ENCODE assay signal across 8 cellular contexts in the genomic region with DNA sequence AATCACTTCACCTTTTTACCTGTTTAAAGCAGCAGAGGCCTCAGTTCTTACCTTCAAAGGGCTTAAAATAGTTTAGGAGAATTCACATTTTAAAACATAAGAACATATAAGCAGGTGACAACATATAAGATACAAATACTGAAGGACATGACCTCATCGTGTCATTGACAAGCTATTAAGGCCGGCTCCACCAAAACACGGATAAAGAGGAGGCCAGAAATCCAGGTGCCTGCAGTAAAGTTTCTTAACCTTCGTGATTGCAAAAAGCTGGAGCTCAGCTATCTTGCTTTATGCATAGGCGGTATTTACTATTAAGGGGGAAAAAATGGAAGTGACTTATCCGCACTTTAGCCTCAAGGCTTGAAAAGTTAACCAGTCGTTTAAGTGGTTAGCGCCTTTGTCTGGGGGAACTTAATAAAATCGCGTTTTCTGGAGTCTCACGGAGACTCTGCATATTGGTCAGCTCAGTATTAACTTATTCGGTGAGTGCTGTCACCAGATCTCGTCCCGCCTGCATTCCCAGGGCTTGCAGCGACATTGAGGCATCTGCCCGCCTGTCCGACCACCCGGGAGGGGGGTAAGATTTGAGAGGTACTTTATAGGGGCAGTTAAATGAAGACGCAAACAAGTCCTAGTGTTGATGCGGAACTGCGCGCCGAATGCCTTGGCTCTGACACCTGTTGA. TPM values are rescaled to one million over a fixed set of nuclear protein-coding genes. Genes with fewer than 3 reads are reported as not detected.
DNase-seq lines count a peak whose midpoint lies in the region; ATAC-seq, FAIRE-seq and TF ChIP-seq lines count a peak whose summit lies in the region.

No MANE protein-coding gene starts in this region.

- H3K9me3 Mint-ChIP-seq in T-helper 2 cell treated with Interferon-gamma antibody and Interleukin-4, amounts not matched to agents 5 μg/mL and 100 μg/mL, for 36 hours: no peaks in the 10 kb centered on the region

- ATAC-seq in GM12878 (no peak), HG03469 (IDR thresholded peaks at IDR 0.05; ENCODE audit: unreplicated experiment) (no peak)

- RAD21 ChIA-PET in GM12878 (lab: Charles Lee; ENCODE audit: unreplicated experiment): interaction anchor here (0.6 to 6.4 kb wide), 17 partner anchors 9 to 193 kb away, joined by 3 to 91 read pairs (median 5); a partner anchor contains a TSS

- H3K4me1 Mint-ChIP-seq in T-helper 2 cell treated with Interferon-gamma antibody and Interleukin-4, amounts not matched to agents 5 μg/mL and 100 μg/mL, for 36 hours (ENCODE audit: low read depth): peaks cover 31% of the 10 kb centered on the region

- POLR2A ChIA-PET in GM12878 (lab: Charles Lee): interaction anchor here (0.6 to 2.7 kb wide), 23 partner anchors 13 to 247 kb away, joined by 3 to 24 read pairs (median 6); a partner anchor contains a TSS

- H3K4me3 Mint-ChIP-seq in T-helper 2 cell treated with Interferon-gamma antibody and Interleukin-4, amounts not matched to agents 5 μg/mL and 100 μg/mL, for 36 hours: no peak overlapping the region

- peak overlapping the region; percentile 20 to 59 (median 39); a peak in 15 of 20 replicates for H3K4me3 ChIP-seq in BLaER1 treated with 17β-estradiol and CSF1 and Interleukin-3, amounts not matched to agents 10 nM and 100 nM
- peak overlapping the region; percentile 85 for H3K4me3 ChIP-seq in Jurkat, Clone E6-1 (ENCODE audit: low read length)
- peak overlapping the region; percentile 62 for H3K4me3 ChIP-seq in GM12878
- H3K4me3 ChIP-seq in mononuclear cell (ENCODE audit: low read length): peak overlapping the region; percentile 47

- no peaks in the 10 kb centered on the region for H3K27me3 Mint-ChIP-seq in T-helper 2 cell treated with Interferon-gamma antibody and Interleukin-4, amounts not matched to agents 5 μg/mL and 100 μg/mL, for 36 hours (ENCODE audit: low read depth)

- DNase-seq in Jurkat, Clone E6-1 (ENCODE audit: low read depth, low spot score): no peak
- DNase-seq in GM12878 (ENCODE audit: low read depth, low spot score) (no peak), UCSD-AML1 (lab: John Stamatoyannopoulos, UW; ENCODE audit: unreplicated experiment) (no peak), NCI-H187 (lab: John Stamatoyannopoulos, UW) (no peak)
- DNase-seq in T-helper 2 cell treated with Interferon-gamma antibody and Interleukin-4, amounts not matched to agents 5 μg/mL and 100 μg/mL, for 36 hours (ENCODE audit: low spot score): no peak

- peaks cover 30% of the 10 kb centered on the region for H3K79me2 ChIP-seq in GM12878 (ENCODE audit: control insufficient read depth, insufficient read depth, low read length)

- H3K9ac ChIP-seq in BLaER1 treated with 17β-estradiol and CSF1 and Interleukin-3, amounts not matched to agents 10 nM and 100 nM: peak overlapping the region; percentile 59 to 76 (median 68); a peak in 21 of 22 replicates
- peak overlapping the region; percentile 91 for H3K9ac ChIP-seq in GM12878 (ENCODE audit: control insufficient read depth, insufficient read depth, low read length)

- peaks cover 42 to 59% (median 46%) of the 10 kb centered on the region in 10 experiments for H3K4me1 ChIP-seq in BLaER1 treated with 17β-estradiol and CSF1 and Interleukin-3, amounts not matched to agents 10 nM and 100 nM
- H3K4me1 ChIP-seq in GM12878 (ENCODE audit: control insufficient read depth, insufficient read depth, low read length) (peaks cover 25% of the 10 kb centered on the region), mononuclear cell (ENCODE audit: insufficient read depth, low read length) (peaks cover 46% of the 10 kb centered on the region)

- SMC1A ChIA-PET in GM12878 (lab: Charles Lee; ENCODE audit: uncharacterized antibody, unreplicated experiment): interaction anchor here (0.8 to 6.9 kb wide), 15 partner anchors 12 to 170 kb away, joined by 3 to 124 read pairs (median 5); a partner anchor contains a TSS

- no peak for FAIRE-seq in GM12878 (lab: Jason Lieb, UNC)

- peaks cover 28% of the 10 kb centered on the region for H3K36me3 Mint-ChIP-seq in T-helper 2 cell treated with Interferon-gamma antibody and Interleukin-4, amounts not matched to agents 5 μg/mL and 100 μg/mL, for 36 hours (ENCODE audit: low read depth)

- no peak for TF ChIP-seq CTCF in GM12878 (IDR thresholded peaks at IDR 0.05 in 2 of 3, conservative IDR thresholded peaks at IDR 0.05 in 1 of 3; ENCODE audit: control insufficient read depth in 2 of 3, extremely low read depth in 1 of 3, insufficient read depth in 1 of 3, low read depth in 3 of 3, low read length in 3 of 3)

- no peaks in the 10 kb centered on the region for H3K27me3 ChIP-seq in BLaER1 treated with 17β-estradiol and CSF1 and Interleukin-3, amounts not matched to agents 10 nM and 100 nM
- H3K27me3 ChIP-seq in GM12878 (replicated peaks in 1 of 2; ENCODE audit: control insufficient read depth in 2 of 2, insufficient read depth in 2 of 2, low read length in 1 of 2): no peaks in the 10 kb centered on the region
- H3K27me3 ChIP-seq in mononuclear cell (ENCODE audit: insufficient read depth, low read length): no peaks in the 10 kb centered on the region

- H2AFZ ChIP-seq in GM12878 (ENCODE audit: control insufficient read depth, low read depth, low read length): peak overlapping the region; percentile 54

- TF ChIP-seq POLR2A in GM12878 (IDR thresholded peaks at IDR 0.05; ENCODE audit: low read depth, low read length): no peak

- WGBS in GM12878 (ENCODE audit: insufficient coverage, insufficient replicate concordance, low lambda C conversion rate, missing lambda C conversion rate): 25% methylated on average over 23 of the region's 23 CpGs

- intact Hi-C loops in GM12878 (cut with micrococcal nuclease; ENCODE audit: unreplicated experiment): no loop called here

- no peak overlapping the region for H3K27ac Mint-ChIP-seq in T-helper 2 cell treated with Interferon-gamma antibody and Interleukin-4, amounts not matched to agents 5 μg/mL and 100 μg/mL, for 36 hours

- peaks cover 19 to 27% (median 21%) of the 10 kb centered on the region in 11 experiments for H3K36me3 ChIP-seq in BLaER1 treated with 17β-estradiol and CSF1 and Interleukin-3, amounts not matched to agents 10 nM and 100 nM
- H3K36me3 ChIP-seq in GM12878 (ENCODE audit: control insufficient read depth in 2 of 2, insufficient read depth in 2 of 2, low read length in 1 of 2): peaks cover 11% of the 10 kb centered on the region in 2 experiments; a peak in 3 of 4 replicates

- H3K4me2 ChIP-seq in BLaER1 treated with 17β-estradiol and CSF1 and Interleukin-3, amounts not matched to agents 10 nM and 100 nM: peak overlapping the region; percentile 60 to 79 (median 71)
- H3K4me2 ChIP-seq in GM12878 (ENCODE audit: control insufficient read depth, insufficient read depth): peak overlapping the region; percentile 84

- no peak for TF ChIP-seq EP300 in GM12878 (IDR thresholded peaks at IDR 0.05; ENCODE audit: borderline replicate concordance in 1 of 2, control insufficient read depth in 1 of 2, low read depth in 2 of 2, low read length in 2 of 2)

- no peak for TF ChIP-seq RAD21 in GM12878 (IDR thresholded peaks at IDR 0.05; ENCODE audit: insufficient read depth, low read depth, low read length)

- no peaks in the 10 kb centered on the region for H3K9me3 ChIP-seq in BLaER1 treated with 17β-estradiol and CSF1 and Interleukin-3, amounts not matched to agents 10 nM and 100 nM (replicated peaks in 1 of 11)
- no peaks in the 10 kb centered on the region; the same call in 2 of the 3 replicates for H3K9me3 ChIP-seq in GM12878 (replicated peaks; ENCODE audit: control insufficient read depth, insufficient read depth, low read length)
- H3K9me3 ChIP-seq in mononuclear cell (ENCODE audit: low read depth, low read length): no peaks in the 10 kb centered on the region

- CTCF ChIA-PET in GM12878 (lab: Yijun Ruan, JAX): interaction anchor here (0.9 to 3.1 kb wide), 16 partner anchors 24 to 297 kb away, joined by 3 to 32 read pairs (median 3); a partner anchor contains a TSS

- H4K20me1 ChIP-seq in BLaER1 treated with 17β-estradiol and CSF1 and Interleukin-3, amounts not matched to agents 10 nM and 100 nM: peaks cover 15 to 30% (median 20%) of the 10 kb centered on the region in 11 experiments; a peak in 20 of 22 replicates
- H4K20me1 ChIP-seq in GM12878 (ENCODE audit: control insufficient read depth, insufficient read depth): peaks cover 4% of the 10 kb centered on the region; the same call in 1 of the 2 replicates

- BruUV-seq in GM12878 (replicated peaks; lab: Mats Ljungman, UMichigan): TSS peak; percentile 100

- in situ Hi-C loops in GM12878 (cut with MboI): no loop called here

- peak overlapping the region; percentile 74 to 88 (median 84) for H3K27ac ChIP-seq in BLaER1 treated with 17β-estradiol and CSF1 and Interleukin-3, amounts not matched to agents 10 nM and 100 nM
- H3K27ac ChIP-seq in GM12878 (ENCODE audit: control insufficient read depth, insufficient read depth): peak overlapping the region; percentile 89

RNA-seq across cellular contexts. Expression of a gene that starts 1.1 kb away (rescaled TPM):
- 26.7 TPM for polyA plus RNA-seq in Jurkat, Clone E6-1 (2012; ENCODE audit: insufficient read depth, insufficient read length)
- 61.7 and 67.4 TPM in 2 replicates for total RNA-seq in GM12878 (2013; cell fraction: nucleolus; rRNA removed)
- total RNA-seq in GM12878 (2014; rRNA removed): 27.0 and 29.7 TPM in 2 replicates
- 31.8 and 32.7 TPM in 2 replicates for total RNA-seq in GM12878 (2014; rRNA removed; fragmentation: Illumina TruSeq; extraction: Trizol)
- 46.7 and 49.0 TPM in 2 replicates for total RNA-seq in GM12878 (2021)
- 10.3 TPM for polyA plus RNA-seq in GM12878 (2011; ENCODE audit: low read depth)
- polyA plus RNA-seq in GM12878 (2011; rRNA removed): 43.9 and 52.0 TPM in 2 replicates
- polyA plus RNA-seq in GM12878 (2011; cell fraction: cytosol; rRNA removed): 45.8 and 49.4 TPM in 2 replicates
- 41.3 and 53.9 TPM in 2 replicates for polyA plus RNA-seq in GM12878 (2011; cell fraction: nucleus; rRNA removed)
- 17.4 and 19.4 TPM in 2 replicates for polyA plus RNA-seq in GM12878 (2012)
- 33.5 and 35.6 TPM in 2 replicates for polyA plus RNA-seq in GM12878 (2014; fragmentation: Illumina TruSeq; extraction: Trizol)
- 1 to 10 TPM; 4.0 to 7.3 TPM for polyA plus RNA-seq in GM12878 (2014; fragmentation: Nextera tagmentation; extraction: Ambion mirVana)
- 22.4 and 23.4 TPM in 2 replicates for polyA plus RNA-seq in GM12878 (2014; rRNA removed)
- polyA plus RNA-seq in GM12878 (2016; fragmentation: Nextera tagmentation; extraction: Ambion mirVana): 1 to 10 TPM; 3.3 to 3.7 TPM
- polyA minus RNA-seq in GM12878 (2011; rRNA and poly(A)+ RNA removed): 143 and 181 TPM in 2 replicates
- polyA minus RNA-seq in GM12878 (2011; cell fraction: cytosol; rRNA and poly(A)+ RNA removed): 31.4 and 35.9 TPM in 2 replicates
- polyA minus RNA-seq in GM12878 (2011; cell fraction: nucleus; rRNA and poly(A)+ RNA removed): 18.9 and 33.2 TPM in 2 replicates
- total RNA-seq in mononuclear cell: 53.6 TPM

RNA-seq across cellular contexts. Expression of a gene that starts 42.7 kb away (rescaled TPM):
- not detected for polyA plus RNA-seq in Jurkat, Clone E6-1 (2012; ENCODE audit: insufficient read depth, insufficient read length)
- total RNA-seq in GM12878 (2013; cell fraction: nucleolus; rRNA removed): not detected in 2 replicates
- total RNA-seq in GM12878 (2014; rRNA removed) (not detected in 2 replicates), GM12878 (2014; rRNA removed; fragmentation: Illumina TruSeq; extraction: Trizol) (not detected in 2 replicates), GM12878 (2021) (not detected in 2 replicates), mononuclear cell (not detected)
- not detected for polyA plus RNA-seq in GM12878 (2011; ENCODE audit: low read depth)
- polyA plus RNA-seq in GM12878 (2011; rRNA removed) (not detected in 2 replicates), GM12878 (2014; fragmentation: Illumina TruSeq; extraction: Trizol) (not detected in 2 replicates), GM12878 (2014; fragmentation: Nextera tagmentation; extraction: Ambion mirVana) (under 1 TPM in 1 of 2 experiments, not detected in 1; 0.05 TPM), GM12878 (2014; rRNA removed) (not detected in 2 replicates), GM12878 (2016; fragmentation: Nextera tagmentation; extraction: Ambion mirVana) (under 1 TPM in 1 of 2 experiments, not detected in 1; 0.11 TPM)
- not detected in 2 replicates for polyA plus RNA-seq in GM12878 (2011; cell fraction: cytosol; rRNA removed)
- polyA plus RNA-seq in GM12878 (2011; cell fraction: nucleus; rRNA removed): not detected in 2 replicates
- polyA plus RNA-seq in GM12878 (2012): not detected in 2 replicates
- not detected in 2 replicates for polyA minus RNA-seq in GM12878 (2011; rRNA and poly(A)+ RNA removed)
- not detected in 2 replicates for polyA minus RNA-seq in GM12878 (2011; cell fraction: cytosol; rRNA and poly(A)+ RNA removed)
- polyA minus RNA-seq in GM12878 (2011; cell fraction: nucleus; rRNA and poly(A)+ RNA removed): not detected in 2 replicates

RNA-seq across cellular contexts. Expression of a gene that starts 44.8 kb away (rescaled TPM):
- polyA plus RNA-seq in Jurkat, Clone E6-1 (2012; ENCODE audit: insufficient read depth, insufficient read length): not detected
- total RNA-seq in GM12878 (2013; cell fraction: nucleolus; rRNA removed): not detected in 2 replicates
- total RNA-seq in GM12878 (2014; rRNA removed) (not detected in 2 replicates), GM12878 (2014; rRNA removed; fragmentation: Illumina TruSeq; extraction: Trizol) (not detected in 2 replicates), GM12878 (2021) (0.13 TPM in 1 of 2 replicates, not detected in the other), mononuclear cell (0.52 TPM)
- not detected for polyA plus RNA-seq in GM12878 (2011; ENCODE audit: low read depth)
- polyA plus RNA-seq in GM12878 (2011; rRNA removed) (not detected in 2 replicates), GM12878 (2014; fragmentation: Illumina TruSeq; extraction: Trizol) (not detected in 2 replicates), GM12878 (2014; fragmentation: Nextera tagmentation; extraction: Ambion mirVana) (under 1 TPM in 1 of 2 experiments, not detected in 1; 0.06 TPM), GM12878 (2014; rRNA removed) (not detected in 2 replicates), GM12878 (2016; fragmentation: Nextera tagmentation; extraction: Ambion mirVana) (not detected)
- polyA plus RNA-seq in GM12878 (2011; cell fraction: cytosol; rRNA removed): not detected in 2 replicates
- polyA plus RNA-seq in GM12878 (2011; cell fraction: nucleus; rRNA removed): not detected in 2 replicates
- not detected in 2 replicates for polyA plus RNA-seq in GM12878 (2012)
- polyA minus RNA-seq in GM12878 (2011; rRNA and poly(A)+ RNA removed): not detected in 2 replicates
- polyA minus RNA-seq in GM12878 (2011; cell fraction: cytosol; rRNA and poly(A)+ RNA removed): not detected in 2 replicates
- not detected in 2 replicates for polyA minus RNA-seq in GM12878 (2011; cell fraction: nucleus; rRNA and poly(A)+ RNA removed)

RNA-seq across cellular contexts. Expression of a gene that starts 57.4 kb away (rescaled TPM):
- polyA plus RNA-seq in Jurkat, Clone E6-1 (2012; ENCODE audit: insufficient read depth, insufficient read length): 125 TPM
- 61.7 and 62.9 TPM in 2 replicates for total RNA-seq in GM12878 (2013; cell fraction: nucleolus; rRNA removed)
- total RNA-seq in GM12878 (2014; rRNA removed): 74.3 and 84.5 TPM in 2 replicates
- total RNA-seq in GM12878 (2014; rRNA removed; fragmentation: Illumina TruSeq; extraction: Trizol): 47.6 and 47.8 TPM in 2 replicates
- total RNA-seq in GM12878 (2021): 65.3 and 69.0 TPM in 2 replicates
- polyA plus RNA-seq in GM12878 (2011; ENCODE audit: low read depth): 33.1 TPM
- polyA plus RNA-seq in GM12878 (2011; rRNA removed): 43.9 and 64.7 TPM in 2 replicates
- 99.5 and 108 TPM in 2 replicates for polyA plus RNA-seq in GM12878 (2011; cell fraction: cytosol; rRNA removed)
- 242 and 279 TPM in 2 replicates for polyA plus RNA-seq in GM12878 (2011; cell fraction: nucleus; rRNA removed)
- polyA plus RNA-seq in GM12878 (2012): 50.4 and 53.6 TPM in 2 replicates
- 53.1 and 70.8 TPM in 2 replicates for polyA plus RNA-seq in GM12878 (2014; fragmentation: Illumina TruSeq; extraction: Trizol)
- 10 to 100 TPM; 58.6 to 71.5 TPM for polyA plus RNA-seq in GM12878 (2014; fragmentation: Nextera tagmentation; extraction: Ambion mirVana)
- polyA plus RNA-seq in GM12878 (2014; rRNA removed): 76.8 and 78.1 TPM in 2 replicates
- polyA plus RNA-seq in GM12878 (2016; fragmentation: Nextera tagmentation; extraction: Ambion mirVana): 10 to 100 TPM; 84.5 to 93.1 TPM
- 70.4 and 98.1 TPM in 2 replicates for polyA minus RNA-seq in GM12878 (2011; rRNA and poly(A)+ RNA removed)
- 34.1 and 39.3 TPM in 2 replicates for polyA minus RNA-seq in GM12878 (2011; cell fraction: cytosol; rRNA and poly(A)+ RNA removed)
- 39.7 and 64.5 TPM in 2 replicates for polyA minus RNA-seq in GM12878 (2011; cell fraction: nucleus; rRNA and poly(A)+ RNA removed)
- total RNA-seq in mononuclear cell: 13.2 TPM
